Comparison of ENCODE assay signal across 9 cellular contexts in genomic region chr12:104057771-104058197, GRCh38. TPM values are rescaled to one million over a fixed set of nuclear protein-coding genes. Genes with fewer than 3 reads are reported as not detected.
DNase-seq lines count a peak whose midpoint lies in the region; ATAC-seq and TF ChIP-seq lines count a peak whose summit lies in the region.
"Had no signal": no experiment of that assay in that cellular context is flagged by ENCODE, and none has a peak within 500 bp of the region (broad histone marks: within the 10 kb centered on the region; RNA-seq: fewer than 3 reads in every experiment).

No MANE protein-coding gene starts in this region.

- no peak overlapping the region for H3K4me3 Mint-ChIP-seq in naive thymus-derived CD8-positive, alpha-beta T cell

- H3K9me3 ChIP-seq in body of pancreas = no peaks in the 10 kb centered on the region
- H3K9me3 ChIP-seq: BLaER1 treated with 17β-estradiol and CSF1 and Interleukin-3, amounts not matched to agents 10 nM and 100 nM had no signal

- H3K36me3 ChIP-seq in body of pancreas (replicated peaks in 1 of 2; ENCODE audit: insufficient read depth in 1 of 2, low read depth in 2 of 2) = no peaks in the 10 kb centered on the region
- H3K36me3 ChIP-seq: BLaER1 treated with 17β-estradiol and CSF1 and Interleukin-3, amounts not matched to agents 10 nM and 100 nM had no signal

- no peaks in the 10 kb centered on the region for H3K4me1 Mint-ChIP-seq in naive thymus-derived CD8-positive, alpha-beta T cell

- peaks cover 24% of the 10 kb centered on the region for H3K4me1 ChIP-seq in body of pancreas

- H3K9me3 Mint-ChIP-seq in naive thymus-derived CD8-positive, alpha-beta T cell = peaks cover 0 to 5% (median 0%) of the 10 kb centered on the region in 9 donors

- no peak for TF ChIP-seq POLR2A in body of pancreas (IDR thresholded peaks at IDR 0.05)

- H3K27me3 Mint-ChIP-seq in naive thymus-derived CD8-positive, alpha-beta T cell = peaks cover 19 to 37% (median 25%) of the 10 kb centered on the region in 5 donors

- 0 to 5% methylated on average over 1 of the region's 1 CpG for WGBS in body of pancreas, 2 donors

- intact Hi-C loops in body of pancreas (cut with DNase I) = no loop called here

- ATAC-seq in body of pancreas (no peak), GM18867 (IDR thresholded peaks at IDR 0.05; ENCODE audit: unreplicated experiment) (no peak)
- ATAC-seq in naive thymus-derived CD8-positive, alpha-beta T cell = peak; percentile 45 to 54

- H3K27ac Mint-ChIP-seq in naive thymus-derived CD8-positive, alpha-beta T cell = no peak overlapping the region

- TF ChIP-seq CTCF in body of pancreas (IDR thresholded peaks at IDR 0.05) = peak in 6 of 7 experiments; percentile 26 to 63 (median 44)

- no peaks in the 10 kb centered on the region for H3K27me3 ChIP-seq in body of pancreas
- H3K27me3 ChIP-seq: BLaER1 treated with 17β-estradiol and CSF1 and Interleukin-3, amounts not matched to agents 10 nM and 100 nM had no signal

- H3K27ac ChIP-seq in body of pancreas = no peak overlapping the region
- H3K27ac ChIP-seq: BLaER1 treated with 17β-estradiol and CSF1 and Interleukin-3, amounts not matched to agents 10 nM and 100 nM had no signal

- DNase-seq in NCI-H1417 (lab: John Stamatoyannopoulos, UW) = peak in 2 of 3 experiments; percentile 5 to 48
- DNase-seq in NCI-H1417 treated with DMSO at 0.1 percent for 48 hours (lab: John Stamatoyannopoulos, UW) = no peak
- peak; percentile 31 for DNase-seq in LoVo (ENCODE audit: low spot score)
- no peak for DNase-seq in body of pancreas
- DNase-seq in naive thymus-derived CD8-positive, alpha-beta T cell = peak in 2 of 10 donors; percentile 9 to 24
- no peak for DNase-seq in hippocampal formation (lab: John Stamatoyannopoulos, UW)
- no peak for DNase-seq in NCI-H1436 (lab: John Stamatoyannopoulos, UW)

- H3K4me3 ChIP-seq in body of pancreas = no peak overlapping the region
- H3K4me3 ChIP-seq: BLaER1 treated with 17β-estradiol and CSF1 and Interleukin-3, amounts not matched to agents 10 nM and 100 nM had no signal

- H3K36me3 Mint-ChIP-seq in naive thymus-derived CD8-positive, alpha-beta T cell = peaks cover 0 to 5% (median 0%) of the 10 kb centered on the region in 3 donors

- POLR2A ChIA-PET in naive thymus-derived CD8-positive, alpha-beta T cell (lab: Charles Lee) = interaction anchor here (0.6 kb wide), 1 partner anchor 94 kb away, joined by 7 read pairs; no protein-coding TSS in a partner anchor

RNA-seq across cellular contexts. Expression of gene HCFC2, which starts 6.5 kb away (rescaled TPM):
- total RNA-seq in body of pancreas = 10 to 100 TPM; 14.5 to 15.8 TPM
- 10 to 100 TPM; 14.9 to 17.1 TPM for total RNA-seq in naive thymus-derived CD8-positive, alpha-beta T cell
- polyA plus RNA-seq in naive thymus-derived CD8-positive, alpha-beta T cell = 1 to 10 TPM; 4.1 to 6.9 (median 6.3) TPM

RNA-seq across cellular contexts. Expression of gene GLT8D2, which starts 7.8 kb away (rescaled TPM):
- total RNA-seq in body of pancreas = 1 to 10 TPM in 1 of 2 donors, under 1 TPM in 1; 0.99 to 6.0 TPM
- not detected for total RNA-seq in naive thymus-derived CD8-positive, alpha-beta T cell
- polyA plus RNA-seq in naive thymus-derived CD8-positive, alpha-beta T cell = not detected

Comparison
In these comparisons a context has a peak if more than half of its experiments do, and no peak if none do; other contexts are left out.
1. DNase-seq: peak in NCI-H1417 (2 of 3) and LoVo (single experiment); none in NCI-H1417 treated with DMSO at 0.1 percent for 48 hours (single experiment), body of pancreas (0 of 4), hippocampal formation (0 of 2) and NCI-H1436 (single experiment).
2. ATAC-seq: peak in naive thymus-derived CD8-positive, alpha-beta T cell (2 of 2); none in body of pancreas (single experiment) and GM18867 (single experiment).